Comparison of ENCODE assay signal across 8 cellular contexts in the genomic region with DNA sequence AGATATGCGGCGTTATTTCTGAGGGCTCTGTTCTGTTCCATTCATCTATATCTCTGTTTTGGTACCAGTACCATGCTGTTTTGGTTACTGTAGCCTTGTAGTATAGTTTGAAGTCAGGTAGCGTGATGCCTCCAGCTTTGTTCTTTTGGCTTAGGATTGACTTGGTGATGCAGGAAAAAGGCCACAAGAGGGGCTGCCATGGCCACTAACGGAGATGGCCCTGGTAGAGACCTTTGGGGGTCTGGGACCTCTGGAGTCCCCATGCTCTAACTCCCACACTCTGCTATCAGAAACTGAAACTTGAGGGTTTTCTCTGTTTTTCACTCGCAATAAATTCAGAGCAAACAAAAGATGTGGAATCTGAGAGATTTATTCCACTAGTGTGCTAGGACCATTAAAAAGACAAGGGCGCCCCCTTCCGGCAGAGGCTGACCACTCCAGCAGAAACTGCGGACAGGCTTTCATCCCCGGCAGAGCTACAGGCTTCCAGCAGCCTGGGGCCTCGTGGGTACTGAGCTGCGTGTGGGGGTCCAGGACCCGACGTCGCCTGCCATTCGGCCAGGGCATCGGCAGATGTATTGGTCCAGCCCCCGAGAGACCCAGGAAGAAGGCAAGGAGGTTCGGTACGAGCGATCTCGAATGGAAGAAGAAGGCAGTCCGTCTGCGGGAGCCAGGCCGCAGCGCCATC.
A peak's percentile ranks its signal among the peaks of the same experiment; 100 is the strongest.
DNase-seq lines count a peak whose midpoint lies in the region; ATAC-seq and TF ChIP-seq lines count a peak whose summit lies in the region.
"Not testable (repeated sequence)": the region's sequence is repeated elsewhere in the genome, so short reads cannot be mapped to it uniquely, and the experiment has no call there.

No MANE protein-coding gene starts in this region.

- not testable (repeated sequence) for H3K9me3 ChIP-seq in H9 (ENCODE audit: control insufficient read depth, low read depth, low read length); MM.1S (replicated peaks; ENCODE audit: insufficient read depth, low read length); left lung

- not testable (repeated sequence) for ATAC-seq in activated T-cell treated with anti-CD3 and anti-CD28 coated beads, Interleukin-2, amount 50 U/mL, for 72 hours (replicated peaks in 1 of 2)
- ATAC-seq in left lung: peak; percentile 54

- intact Hi-C loops in CD14-positive monocyte (cut with micrococcal nuclease): loop anchor here in 1 of 2 donors (5.0 kb wide), 1 partner anchor 1562 kb away; no protein-coding TSS in a partner anchor
- intact Hi-C loops in left lung (cut with DNase I): not testable (repeated sequence)

- not testable (repeated sequence) for H3K4me3 ChIP-seq in MM.1S (ENCODE audit: low read length); epithelial cell of esophagus (ENCODE audit: low read length); left lung

- not testable (repeated sequence) for H3K14ac ChIP-seq in H9 (ENCODE audit: insufficient read depth, low read length)

- H3K79me2 ChIP-seq in H9 (ENCODE audit: insufficient read depth, low read length); MM.1S (ENCODE audit: low read length): not testable (repeated sequence)

- H3K9me2 ChIP-seq in MM.1S (replicated peaks; ENCODE audit: insufficient read depth, low read length): not testable (repeated sequence)

- H3K9me3 Mint-ChIP-seq in CD14-positive monocyte; H9; activated T-cell treated with anti-CD3 and anti-CD28 coated beads, Interleukin-2, amount 50 U/mL, for 72 hours: not testable (repeated sequence)

- H3K4me1 Mint-ChIP-seq in CD14-positive monocyte; H9; activated T-cell treated with anti-CD3 and anti-CD28 coated beads, Interleukin-2, amount 50 U/mL, for 72 hours (ENCODE audit: low read depth): not testable (repeated sequence)

- H2AFZ ChIP-seq in H9 (ENCODE audit: low read length); MM.1S (ENCODE audit: low read length): not testable (repeated sequence)

- H3K36me3 ChIP-seq in MM.1S (replicated peaks; ENCODE audit: insufficient read depth, low read length); left lung: not testable (repeated sequence)

- H3K4me3 Mint-ChIP-seq in CD14-positive monocyte; activated T-cell treated with anti-CD3 and anti-CD28 coated beads, Interleukin-2, amount 50 U/mL, for 72 hours: not testable (repeated sequence)
- peak overlapping the region in 1 of 2 experiments; percentile 43; a peak in 1 of 5 replicates for H3K4me3 Mint-ChIP-seq in H9

- not testable (repeated sequence) for H2BK20ac ChIP-seq in H9 (ENCODE audit: low read depth, low read length, poor library complexity, severe bottlenecking)

- H3F3A ChIP-seq in MM.1S (ENCODE audit: insufficient read depth, low read length): not testable (repeated sequence)

- not testable (repeated sequence) for H4K8ac ChIP-seq in H9 (replicated peaks; ENCODE audit: insufficient read length, low read depth, low read length)

- not testable (repeated sequence) for H2AK5ac ChIP-seq in H9 (ENCODE audit: insufficient read length, low read length)

- not testable (repeated sequence) for H4K20me1 ChIP-seq in H9 (ENCODE audit: control insufficient read depth, insufficient read depth, insufficient read length); MM.1S (ENCODE audit: insufficient read depth, low read length)

- H4K91ac ChIP-seq in H9 (ENCODE audit: insufficient read length, low read depth, low read length): not testable (repeated sequence)

- H3K27me3 ChIP-seq in H9 (ENCODE audit: insufficient read depth, low read length); MM.1S (replicated peaks; ENCODE audit: insufficient read depth, low read length); left lung: not testable (repeated sequence)

- not testable (repeated sequence) for H3K23ac ChIP-seq in H9 (ENCODE audit: insufficient read length, low read depth, low read length)

- H2BK120ac ChIP-seq in H9 (ENCODE audit: low read depth, low read length, poor library complexity, severe bottlenecking): not testable (repeated sequence)

- not testable (repeated sequence) for H3K27me3 Mint-ChIP-seq in CD14-positive monocyte (ENCODE audit: low read depth in 3 of 3); H9 (ENCODE audit: low read depth); activated T-cell treated with anti-CD3 and anti-CD28 coated beads, Interleukin-2, amount 50 U/mL, for 72 hours (ENCODE audit: low read depth)

- not testable (repeated sequence) for H2BK5ac ChIP-seq in H9 (ENCODE audit: insufficient read length, low read length)

- H4K5ac ChIP-seq in H9 (ENCODE audit: insufficient read length, low read depth, low read length): not testable (repeated sequence)

- no CpG with 5 or more reads among the region's 25 CpGs for WGBS in H9 (ENCODE audit: extremely low coverage, insufficient read length, low lambda C conversion rate)

- H3K4me2 ChIP-seq in H9 (ENCODE audit: insufficient read depth, insufficient read length, low read length); MM.1S (ENCODE audit: low read depth, low read length): not testable (repeated sequence)

- H3K56ac ChIP-seq in H9 (ENCODE audit: insufficient read length, low read depth, low read length): not testable (repeated sequence)

- H3K4ac ChIP-seq in H9 (ENCODE audit: low read depth, low read length): not testable (repeated sequence)

- H2BK15ac ChIP-seq in H9 (ENCODE audit: low read depth, low read length): not testable (repeated sequence)

- not testable (repeated sequence) for H3T11ph ChIP-seq in H9 (ENCODE audit: low read length)

- H2BK12ac ChIP-seq in H9 (ENCODE audit: insufficient read length, low read depth, low read length): not testable (repeated sequence)

- H3K27ac Mint-ChIP-seq in CD14-positive monocyte: peak overlapping the region in 1 of 7 donors; percentile 25
- H3K27ac Mint-ChIP-seq in H9; activated T-cell treated with anti-CD3 and anti-CD28 coated beads, Interleukin-2, amount 50 U/mL, for 72 hours: not testable (repeated sequence)

- peak; percentile 44 for DNase-seq in CD14-positive monocyte (ENCODE audit: low spot score)
- peak; percentile 76 for DNase-seq in H9
- peak; percentile 53 for DNase-seq in MM.1S
- DNase-seq in RKO (ENCODE audit: low spot score): peak; percentile 5
- peak; percentile 6 to 8 for DNase-seq in activated T-cell treated with anti-CD3 and anti-CD28 coated beads, Interleukin-2, amount 50 U/mL, for 72 hours
- DNase-seq in epithelial cell of esophagus (ENCODE audit: low read depth): peak; percentile 47
- peak; percentile 32 to 70 for DNase-seq in left lung
- DNase-seq in stimulated activated CD4-positive, alpha-beta T cell treated with anti-CD3 and anti-CD28 coated beads, Interleukin-12 subunit alpha, Interleukin-12 subunit beta, amount 100 ng/mL, for 48 hours (ENCODE audit: low read depth in 2 of 3, low spot score in 1 of 3): peak in 2 of 3 donors; percentile 0 to 6

- not testable (repeated sequence) for H3K27ac ChIP-seq in H9 (ENCODE audit: insufficient read length, low read depth, low read length); MM.1S (ENCODE audit: low read length); left lung

- H3K9ac ChIP-seq in H9 (ENCODE audit: extremely low read depth, insufficient read length, low read length); MM.1S (ENCODE audit: low read length): not testable (repeated sequence)

- not testable (repeated sequence) for H3K79me1 ChIP-seq in H9 (ENCODE audit: insufficient read depth, low read depth, low read length, poor library complexity, severe bottlenecking)

- H3K18ac ChIP-seq in H9 (ENCODE audit: insufficient read length, low read depth, low read length): not testable (repeated sequence)

- not testable (repeated sequence) for H3K36me3 Mint-ChIP-seq in CD14-positive monocyte; H9 (ENCODE audit: insufficient read depth in 1 of 3, low read depth in 3 of 3); activated T-cell treated with anti-CD3 and anti-CD28 coated beads, Interleukin-2, amount 50 U/mL, for 72 hours (ENCODE audit: insufficient read depth in 2 of 2)

- TF ChIP-seq CTCF in CD14-positive monocyte (IDR thresholded peaks at IDR 0.05) (peak; percentile 51), H9 (conservative IDR thresholded peaks at IDR 0.05) (peak; percentile 92), MM.1S (IDR thresholded peaks at IDR 0.05; ENCODE audit: low read length) (peak; percentile 61), epithelial cell of esophagus (IDR thresholded peaks at IDR 0.05; ENCODE audit: insufficient read depth, low read depth, low read length, missing control alignments) (peak; percentile 41), left lung (IDR thresholded peaks at IDR 0.05) (peak; percentile 15 to 25)

- H3K23me2 ChIP-seq in H9 (ENCODE audit: insufficient read length, low read depth, low read length, poor library complexity, severe bottlenecking): not testable (repeated sequence)

- not testable (repeated sequence) for H3K4me1 ChIP-seq in H9 (ENCODE audit: insufficient read depth, low read length); MM.1S (ENCODE audit: low read length); left lung

Comparison
In these comparisons a context has a peak if more than half of its experiments do, and no peak if none do; other contexts are left out.
1. DNase-seq: peak in every context shown above with its lines; median percentile 76 in H9; 53 in MM.1S; 51 in left lung; 47 in epithelial cell of esophagus; 44 in CD14-positive monocyte; 7 in activated T-cell treated with anti-CD3 and anti-CD28 coated beads, Interleukin-2, amount 50 U/mL, for 72 hours; 5 in RKO; 3 in stimulated activated CD4-positive, alpha-beta T cell treated with anti-CD3 and anti-CD28 coated beads, Interleukin-12 subunit alpha, Interleukin-12 subunit beta, amount 100 ng/mL, for 48 hours.
2. CTCF ChIP-seq: peak in every context shown above with its lines; median percentile 92 in H9; 61 in MM.1S; 51 in CD14-positive monocyte; 41 in epithelial cell of esophagus; 20 in left lung.